In genomic region chr10:49624629-49625028, GRCh38 we compare ENCODE assay signal across 18 cellular contexts. TPM values are rescaled to one million over a fixed set of nuclear protein-coding genes. Genes with fewer than 3 reads are reported as not detected.
DNase-seq lines count a peak whose midpoint lies in the region; ATAC-seq, FAIRE-seq and TF ChIP-seq lines count a peak whose summit lies in the region.
"Had no signal": no experiment of that assay in that cellular context is flagged by ENCODE, and none has a peak within 500 bp of the region (broad histone marks: within the 10 kb centered on the region; RNA-seq: fewer than 3 reads in every experiment).

No MANE protein-coding gene starts in this region.

- H3K27ac Mint-ChIP-seq in neural crest cell (ENCODE audit: unreplicated experiment), result peak overlapping the region; percentile 29
- H3K27ac Mint-ChIP-seq in osteocyte (ENCODE audit: unreplicated experiment), result no peak overlapping the region
- H3K27ac Mint-ChIP-seq: B cell; CD4-positive, CD25-positive, alpha-beta regulatory T cell; CD8-positive, alpha-beta T cell had no signal

- H3K4me3 Mint-ChIP-seq in neural crest cell, result no peak overlapping the region
- H3K4me3 Mint-ChIP-seq in osteocyte (ENCODE audit: unreplicated experiment), result no peak overlapping the region
- H3K4me3 Mint-ChIP-seq: B cell; CD4-positive, CD25-positive, alpha-beta regulatory T cell; CD8-positive, alpha-beta T cell had no signal

- no peak for ATAC-seq in left ventricle myocardium superior
- ATAC-seq: CD8-positive, alpha-beta T cell had no signal

- H3K9me3 Mint-ChIP-seq in neural crest cell, result no peaks in the 10 kb centered on the region
- H3K9me3 Mint-ChIP-seq in osteocyte (ENCODE audit: unreplicated experiment), result no peaks in the 10 kb centered on the region
- H3K9me3 Mint-ChIP-seq: CD8-positive, alpha-beta T cell had no signal

- H3K36me3 Mint-ChIP-seq in neural crest cell (ENCODE audit: low read depth) (no peaks in the 10 kb centered on the region), osteocyte (ENCODE audit: unreplicated experiment) (no peaks in the 10 kb centered on the region)
- H3K36me3 Mint-ChIP-seq: CD4-positive, CD25-positive, alpha-beta regulatory T cell; CD8-positive, alpha-beta T cell had no signal

- DNase-seq in cardiac septum (ENCODE audit: low spot score), result peak; percentile 24
- DNase-seq in left ventricle myocardium superior, result no peak
- no peak for DNase-seq in neural crest cell (ENCODE audit: low read depth, low spot score)
- no peak for DNase-seq in urothelium cell line (ENCODE audit: low spot score)
- no peak for DNase-seq in osteocyte (ENCODE audit: extremely low spot score, unreplicated experiment)
- no peak for DNase-seq in amygdala (lab: John Stamatoyannopoulos, UW)
- DNase-seq: CD4-positive, CD25-positive, alpha-beta regulatory T cell; CD8-positive, alpha-beta T cell; DMS153; DND-41; GOT3; HCEC 1CT had no signal

- H3K4me1 Mint-ChIP-seq in neural crest cell, result no peaks in the 10 kb centered on the region
- H3K4me1 Mint-ChIP-seq in osteocyte (ENCODE audit: unreplicated experiment), result no peaks in the 10 kb centered on the region
- H3K4me1 Mint-ChIP-seq: B cell; CD4-positive, CD25-positive, alpha-beta regulatory T cell had no signal

- intact Hi-C loops in cardiac septum (cut with DNase I) (no loop called here), left ventricle myocardium superior (cut with micrococcal nuclease) (no loop called here)

- FAIRE-seq in urothelium cell line (lab: Jason Lieb, UNC), result peak; percentile 91
- FAIRE-seq: A204.1, G401.6, GM12892, H54 had no signal

- H3K27me3 Mint-ChIP-seq in neural crest cell (ENCODE audit: low read depth) (peaks cover 11% of the 10 kb centered on the region), osteocyte (ENCODE audit: unreplicated experiment) (peaks cover 9% of the 10 kb centered on the region)

- TF ChIP-seq CTCF in neural crest cell (conservative IDR thresholded peaks at IDR 0.05), result no peak
- TF ChIP-seq CTCF in osteocyte (IDR thresholded peaks at IDR 0.05), result no peak

RNA-seq across cellular contexts. Expression of gene CHAT, which starts 10.8 kb away (rescaled TPM):
- not detected for total RNA-seq in cardiac septum
- total RNA-seq in left ventricle myocardium superior, result not detected
- 2.7 and 3.3 TPM in 2 replicates for total RNA-seq in neural crest cell
- total RNA-seq in osteocyte, result not detected in 2 replicates
- total RNA-seq: B cell; CD4-positive, CD25-positive, alpha-beta regulatory T cell; CD8-positive, alpha-beta T cell had no signal

RNA-seq across cellular contexts. Expression of gene SLC18A3, which starts 14.5 kb away (rescaled TPM):
- not detected for total RNA-seq in cardiac septum
- total RNA-seq in left ventricle myocardium superior, result not detected
- 16.7 and 17.9 TPM in 2 replicates for total RNA-seq in neural crest cell
- total RNA-seq in osteocyte, result 0.32 and 0.34 TPM in 2 replicates
- total RNA-seq: B cell; Caco-2; CD4-positive, CD25-positive, alpha-beta regulatory T cell; CD8-positive, alpha-beta T cell had no signal

RNA-seq across cellular contexts. Expression of gene C10orf53, which starts 54.8 kb away (rescaled TPM):
- total RNA-seq in cardiac septum (not detected), left ventricle myocardium superior (not detected), neural crest cell (0.14 TPM in 1 of 2 replicates, not detected in the other), osteocyte (not detected in 2 replicates)
- total RNA-seq: B cell; Caco-2; CD4-positive, CD25-positive, alpha-beta regulatory T cell; CD8-positive, alpha-beta T cell had no signal

Comparison
In these comparisons a context has a peak if more than half of its experiments do, and no peak if none do; other contexts are left out.
1. RNA of gene SLC18A3, which starts 14.5 kb away (total RNA-seq): 16.7 to 17.9 TPM in neural crest cell; 0.32 to 0.34 TPM in osteocyte, not detected in cardiac septum (single experiment) and not detected in left ventricle myocardium superior (single experiment); every median in the first group is over 10 times any median in the second.